14 cellular contexts compared by ENCODE assay signal in genomic region chrX:8042304-8042703, GRCh38.
DNase-seq lines count a peak whose midpoint lies in the region; ATAC-seq and TF ChIP-seq lines count a peak whose summit lies in the region.
"Had no signal": no experiment of that assay in that cellular context is flagged by ENCODE, and none has a peak within 500 bp of the region (broad histone marks: within the 10 kb centered on the region; RNA-seq: fewer than 3 reads in every experiment).

No MANE protein-coding gene starts in this region.

- no peak overlapping the region for H3K4me3 ChIP-seq in naive thymus-derived CD4-positive, alpha-beta T cell (ENCODE audit: low read length)
- H3K4me3 ChIP-seq: left lung, Peyer's patch had no signal

- H3K9me3 ChIP-seq in naive thymus-derived CD4-positive, alpha-beta T cell (ENCODE audit: control insufficient read depth in 2 of 3, low read length in 3 of 3) = no peaks in the 10 kb centered on the region
- H3K9me3 ChIP-seq: left lung, Peyer's patch had no signal

- H3K27ac Mint-ChIP-seq in T-cell = no peak overlapping the region
- H3K27ac Mint-ChIP-seq in naive thymus-derived CD4-positive, alpha-beta T cell = no peak overlapping the region
- H3K27ac Mint-ChIP-seq: activated T-cell treated with anti-CD3 and anti-CD28 coated beads, Interleukin-2, amount 50 U/mL, for 24 hours had no signal

- no peaks in the 10 kb centered on the region for H3K4me1 ChIP-seq in naive thymus-derived CD4-positive, alpha-beta T cell (ENCODE audit: control insufficient read depth in 2 of 2, insufficient read depth in 2 of 2, low read length in 2 of 2)
- H3K4me1 ChIP-seq: left lung, Peyer's patch had no signal

- no peaks in the 10 kb centered on the region for H3K27me3 Mint-ChIP-seq in T-cell
- H3K27me3 Mint-ChIP-seq in naive thymus-derived CD4-positive, alpha-beta T cell = no peaks in the 10 kb centered on the region

- no peaks in the 10 kb centered on the region for H3K27me3 ChIP-seq in naive thymus-derived CD4-positive, alpha-beta T cell (ENCODE audit: control insufficient read depth in 2 of 2, insufficient read depth in 2 of 2, low read length in 2 of 2)
- H3K27me3 ChIP-seq: left lung, Peyer's patch had no signal

- no peaks in the 10 kb centered on the region for H3K9me3 Mint-ChIP-seq in T-cell
- peaks cover 0 to 6% (median 0%) of the 10 kb centered on the region in 11 donors for H3K9me3 Mint-ChIP-seq in naive thymus-derived CD4-positive, alpha-beta T cell

- H3K27ac ChIP-seq in naive thymus-derived CD4-positive, alpha-beta T cell (ENCODE audit: low read depth, low read length) = no peak overlapping the region
- H3K27ac ChIP-seq: left lung, Peyer's patch had no signal

- H3K36me3 Mint-ChIP-seq in T-cell = no peaks in the 10 kb centered on the region
- peaks cover 0 to 6% (median 4%) of the 10 kb centered on the region in 5 donors for H3K36me3 Mint-ChIP-seq in naive thymus-derived CD4-positive, alpha-beta T cell

- ATAC-seq in HG02885 (IDR thresholded peaks at IDR 0.05; ENCODE audit: poor library complexity, unreplicated experiment) (peak; percentile 58), SK-N-SH treated with all-trans-retinoic acid at 6 μM for 48 hours (no peak), GM21390 (IDR thresholded peaks at IDR 0.05; ENCODE audit: unreplicated experiment) (no peak), T-cell (replicated peaks in 1 of 4) (no peak)
- ATAC-seq in naive thymus-derived CD4-positive, alpha-beta T cell = no peak
- ATAC-seq: HCT116, left lung had no signal

- no peaks in the 10 kb centered on the region for H3K36me3 ChIP-seq in naive thymus-derived CD4-positive, alpha-beta T cell (ENCODE audit: control insufficient read depth in 2 of 3, insufficient read depth in 3 of 3, low read length in 3 of 3)
- H3K36me3 ChIP-seq: left lung, Peyer's patch had no signal

- POLR2A ChIA-PET in T-cell (lab: Charles Lee) = no interaction called here
- POLR2A ChIA-PET in naive thymus-derived CD4-positive, alpha-beta T cell (lab: Charles Lee) = no interaction called here

- CTCF ChIA-PET in T-cell (lab: Charles Lee) = no interaction called here
- CTCF ChIA-PET in naive thymus-derived CD4-positive, alpha-beta T cell (lab: Charles Lee) = no interaction called here

- intact Hi-C loops in naive thymus-derived CD4-positive, alpha-beta T cell (cut with micrococcal nuclease) = no loop called here

- H3K4me3 Mint-ChIP-seq in T-cell = no peak overlapping the region
- H3K4me3 Mint-ChIP-seq in naive thymus-derived CD4-positive, alpha-beta T cell = no peak overlapping the region
- H3K4me3 Mint-ChIP-seq: activated T-cell treated with anti-CD3 and anti-CD28 coated beads, Interleukin-2, amount 50 U/mL, for 24 hours had no signal

- DNase-seq in NCI-H1092 treated with DMSO at 0.1 percent for 48 hours (lab: John Stamatoyannopoulos, UW) (peak; percentile 91), NCI-H1092 (lab: John Stamatoyannopoulos, UW) (no peak), kidney tubule cell (ENCODE audit: low spot score) (peak; percentile 23), T-cell (no peak)
- DNase-seq in naive thymus-derived CD4-positive, alpha-beta T cell = no peak
- DNase-seq: activated T-cell treated with anti-CD3 and anti-CD28 coated beads, Interleukin-2, amount 50 U/mL, for 24 hours; left lung; Peyer's patch; stimulated activated CD4-positive, alpha-beta T cell treated with anti-CD3 and anti-CD28 coated beads, Interleukin-2, amount 100 ng/mL, for 24 hours; stimulated activated naive CD4-positive, alpha-beta T cell had no signal

- peaks cover 13 to 16% (median 14%) of the 10 kb centered on the region in 3 donors for H3K4me1 Mint-ChIP-seq in T-cell
- H3K4me1 Mint-ChIP-seq in naive thymus-derived CD4-positive, alpha-beta T cell = peaks cover 0 to 15% (median 14%) of the 10 kb centered on the region in 7 donors

TF ChIP-seq in SK-N-SH treated with all-trans-retinoic acid at 6 μM for 48 hours, 23 proteins besides CTCF, POLR2A, EP300 and RAD21:
- 0 out of 2 replicates have a peak, but pooled peaks have one; percentile 25 for TF ChIP-seq ZNF70 (CRISPR knock-in tag; IDR thresholded peaks at IDR 0.05)
- TF ChIP-seq CSRNP3 (CRISPR knock-in tag; IDR thresholded peaks at IDR 0.05) = no peak

Comparison
In these comparisons a context has a peak if more than half of its experiments do, and no peak if none do; other contexts are left out.
1. DNase-seq: peak in NCI-H1092 treated with DMSO at 0.1 percent for 48 hours (single experiment) and kidney tubule cell (single experiment); none in NCI-H1092 (single experiment), T-cell (0 of 34) and naive thymus-derived CD4-positive, alpha-beta T cell (0 of 9).